9 cellular contexts compared by ENCODE assay signal in the genomic region with DNA sequence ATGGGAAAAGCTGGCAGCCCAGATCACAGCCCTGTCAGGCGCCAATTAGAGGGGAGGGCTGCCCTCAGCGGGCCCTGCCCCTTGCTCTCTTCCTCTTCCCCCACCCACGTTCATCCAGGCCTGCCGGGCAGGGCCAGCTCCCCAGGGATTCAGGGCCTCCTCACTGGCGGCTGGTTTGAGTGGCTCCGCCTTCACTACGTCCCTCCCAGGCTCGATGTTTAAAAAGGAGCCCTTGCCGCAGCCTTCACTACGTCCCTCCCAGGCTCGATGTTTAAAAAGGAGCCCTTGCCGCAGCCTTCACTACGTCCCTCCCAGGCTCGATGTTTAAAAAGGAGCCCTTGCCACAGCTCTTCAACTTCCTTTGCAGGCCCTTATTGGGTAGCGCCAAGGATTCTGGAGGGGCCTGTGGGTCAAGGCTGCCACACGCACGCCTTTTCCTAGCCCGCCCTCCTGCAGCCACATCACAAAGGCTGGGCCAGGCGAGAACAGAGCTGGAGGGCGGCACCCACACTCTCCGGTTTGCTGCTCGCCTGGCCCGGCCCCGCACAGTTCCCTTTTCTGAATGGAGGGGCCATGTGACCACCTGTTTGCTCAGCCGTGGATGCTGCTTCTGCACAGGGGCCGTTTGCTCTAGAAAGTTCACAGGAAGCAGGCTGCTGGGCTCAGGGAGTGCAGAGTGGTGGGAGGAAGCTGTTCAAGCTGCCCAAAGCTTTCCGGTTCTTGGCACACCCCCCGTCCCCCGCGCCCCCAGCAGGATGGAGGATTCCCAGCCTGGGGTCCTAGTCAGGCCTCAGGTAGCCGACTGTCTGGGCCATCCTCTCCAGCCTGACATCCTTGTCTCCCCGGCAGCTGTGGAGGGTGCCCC. TPM values are rescaled to one million over a fixed set of nuclear protein-coding genes. Genes with fewer than 3 reads are reported as not detected.
DNase-seq lines count a peak whose midpoint lies in the region; ATAC-seq, FAIRE-seq and TF ChIP-seq lines count a peak whose summit lies in the region.
"Had no signal": no experiment of that assay in that cellular context is flagged by ENCODE, and none has a peak within 500 bp of the region (broad histone marks: within the 10 kb centered on the region; RNA-seq: fewer than 3 reads in every experiment).

No MANE protein-coding gene starts in this region.

- no peaks in the 10 kb centered on the region for H3K9me1 ChIP-seq in endothelial cell of umbilical vein (replicated peaks; ENCODE audit: control insufficient read depth, extremely low read depth, insufficient read depth, low read length)

- peaks cover 0 to 10% of the 10 kb centered on the region in 2 experiments for H3K36me3 ChIP-seq in endothelial cell of umbilical vein (ENCODE audit: control insufficient read depth in 2 of 2, extremely low read depth in 1 of 2, insufficient read depth in 2 of 2, low read length in 2 of 2)

- TF ChIP-seq CTCF in endothelial cell of umbilical vein (IDR thresholded peaks at IDR 0.05; ENCODE audit: extremely low read depth in 1 of 2, insufficient read depth in 1 of 2, low read depth in 1 of 2, low read length in 2 of 2), result no peak

- H4K20me1 ChIP-seq in endothelial cell of umbilical vein (replicated peaks; ENCODE audit: control insufficient read depth, extremely low read depth, insufficient read depth, low read length), result no peaks in the 10 kb centered on the region

- H3K4me1 Mint-ChIP-seq in stimulated activated naive CD8-positive, alpha-beta T cell treated with anti-CD3 and anti-CD28 coated beads, Interleukin-15, Interleukin-2, amounts not matched to agents 100 ng/mL and 50 ng/mL, for 24 hours (ENCODE audit: low read depth), result peaks cover 37% of the 10 kb centered on the region

- no peaks in the 10 kb centered on the region for H3K27me3 Mint-ChIP-seq in stimulated activated naive CD8-positive, alpha-beta T cell treated with anti-CD3 and anti-CD28 coated beads, Interleukin-15, Interleukin-2, amounts not matched to agents 100 ng/mL and 50 ng/mL, for 24 hours

- H3K9ac ChIP-seq in endothelial cell of umbilical vein (replicated peaks; ENCODE audit: extremely low read depth, insufficient read depth, low read length), result peak overlapping the region; percentile 15

- no peaks in the 10 kb centered on the region for H3K9me3 Mint-ChIP-seq in stimulated activated naive CD8-positive, alpha-beta T cell treated with anti-CD3 and anti-CD28 coated beads, Interleukin-15, Interleukin-2, amounts not matched to agents 100 ng/mL and 50 ng/mL, for 24 hours

- BruUV-seq in endothelial cell of umbilical vein (replicated peaks; lab: Mats Ljungman, UMichigan), result no TSS peak

- peaks cover 33% of the 10 kb centered on the region for H3K79me2 ChIP-seq in endothelial cell of umbilical vein (ENCODE audit: control insufficient read depth, insufficient read depth, low read length)

- peak overlapping the region; percentile 56 for H2AFZ ChIP-seq in endothelial cell of umbilical vein (ENCODE audit: low read depth, low read length)

- H3K4me1 ChIP-seq in endothelial cell of umbilical vein (ENCODE audit: control insufficient read depth, extremely low read depth, insufficient read depth, low read length), result peaks cover 20% of the 10 kb centered on the region

- dilution Hi-C loops in endothelial cell of umbilical vein (cut with MboI; ENCODE audit: extremely low pct_ligation_motif_present, low sequenced_read_pairs), result no loop called here

- peak overlapping the region; percentile 37 for H3K27ac ChIP-seq in endothelial cell of umbilical vein (ENCODE audit: insufficient read depth, low read depth, low read length)
- H3K27ac ChIP-seq: A549 had no signal

- peak; percentile 38 for TF ChIP-seq POLR2A in endothelial cell of umbilical vein (IDR thresholded peaks at IDR 0.05; ENCODE audit: low read depth, low read length)

- POLR2A ChIA-PET in endothelial cell of umbilical vein (lab: Charles Lee), result interaction anchor here (0.6 to 0.8 kb wide), 2 partner anchors 48 to 570 kb away, joined by 4 read pairs; no protein-coding TSS in a partner anchor

- CTCF ChIA-PET in endothelial cell of umbilical vein (lab: Charles Lee), result interaction anchor here (0.8 to 2.4 kb wide), 12 partner anchors 9 to 86 kb away, joined by 3 to 16 read pairs (median 4); a partner anchor contains a TSS

- peak; percentile 65 to 69 for DNase-seq in NCI-H2081 (lab: John Stamatoyannopoulos, UW)
- no peak for DNase-seq in NCI-H2081 treated with DMSO at 0.1 percent for 48 hours (lab: John Stamatoyannopoulos, UW)
- DNase-seq in NCI-H460 (ENCODE audit: extremely low read depth, low read depth), result peak; percentile 67
- DNase-seq in activated CD8-positive, alpha-beta memory T cell treated with anti-CD3 and anti-CD28 coated beads for 1 hour (ENCODE audit: extremely low read depth in 1 of 2, low read depth in 1 of 2), result peak; percentile 24 to 49
- DNase-seq in endothelial cell of umbilical vein (ENCODE audit: low read depth, low spot score), result peak; percentile 69
- peak; percentile 77 for DNase-seq in mucosa of gallbladder (ENCODE audit: low spot score)

- ATAC-seq in HG02981 (IDR thresholded peaks at IDR 0.05; ENCODE audit: unreplicated experiment), result peak; percentile 65
- ATAC-seq: A549 had no signal

- H3K4me2 ChIP-seq in endothelial cell of umbilical vein (ENCODE audit: insufficient read depth, low read length), result peak overlapping the region; percentile 88
- H3K4me2 ChIP-seq: A549 had no signal

- H3K4me3 ChIP-seq in endothelial cell of umbilical vein (replicated peaks in 1 of 3; ENCODE audit: insufficient read depth in 1 of 3, low read depth in 1 of 3, low read length in 3 of 3), result peak overlapping the region in 2 of 3 experiments; percentile 48 to 60
- H3K4me3 ChIP-seq: A549 had no signal

- H3K36me3 Mint-ChIP-seq in stimulated activated naive CD8-positive, alpha-beta T cell treated with anti-CD3 and anti-CD28 coated beads, Interleukin-15, Interleukin-2, amounts not matched to agents 100 ng/mL and 50 ng/mL, for 24 hours (ENCODE audit: low read depth), result peaks cover 24% of the 10 kb centered on the region

- H3K27me3 ChIP-seq in endothelial cell of umbilical vein (ENCODE audit: control insufficient read depth in 2 of 2, insufficient read depth in 2 of 2, low read length in 2 of 2), result no peaks in the 10 kb centered on the region

- intact Hi-C loops in endothelial cell of umbilical vein (cut with micrococcal nuclease), result loop anchor here (1.0 kb wide), 1 partner anchor 18 kb away; no protein-coding TSS in a partner anchor

- no peaks in the 10 kb centered on the region for H3K9me3 ChIP-seq in endothelial cell of umbilical vein (replicated peaks; ENCODE audit: control insufficient read depth, insufficient read depth, low read length)

- H3K4me3 Mint-ChIP-seq in stimulated activated naive CD8-positive, alpha-beta T cell treated with anti-CD3 and anti-CD28 coated beads, Interleukin-15, Interleukin-2, amounts not matched to agents 100 ng/mL and 50 ng/mL, for 24 hours, result peak overlapping the region; percentile 84

- H3K27ac Mint-ChIP-seq in stimulated activated naive CD8-positive, alpha-beta T cell treated with anti-CD3 and anti-CD28 coated beads, Interleukin-15, Interleukin-2, amounts not matched to agents 100 ng/mL and 50 ng/mL, for 24 hours, result peak overlapping the region; percentile 65

- peak; percentile 81 for FAIRE-seq in endothelial cell of umbilical vein (lab: Jason Lieb, UNC)
- FAIRE-seq: A549 had no signal

RNA-seq across cellular contexts. Expression of a gene that starts 1.6 kb away (rescaled TPM):
- total RNA-seq in NCI-H460 (2014; rRNA removed; shearing (Covaris generic)), result 16.6 and 20.1 TPM in 2 replicates
- polyA plus RNA-seq in NCI-H460 (2014; cell fraction: nucleus; rRNA removed), result 164 and 186 TPM in 2 replicates
- 44.5 and 49.4 TPM in 2 replicates for total RNA-seq in endothelial cell of umbilical vein
- 38.2 and 48.3 TPM in 2 replicates for polyA plus RNA-seq in endothelial cell of umbilical vein
- polyA plus RNA-seq in endothelial cell of umbilical vein (2011; cell fraction: cytosol; rRNA removed), result 9.6 and 15.4 TPM in 2 replicates
- polyA plus RNA-seq in endothelial cell of umbilical vein (2011; cell fraction: nucleus; rRNA removed), result 182 and 237 TPM in 2 replicates
- 22.2 and 38.9 TPM in 2 replicates for polyA plus RNA-seq in endothelial cell of umbilical vein (2012)
- polyA minus RNA-seq in endothelial cell of umbilical vein, result 10.8 and 19.6 TPM in 2 replicates
- not detected for polyA minus RNA-seq in endothelial cell of umbilical vein (2011; cell fraction: cytosol; rRNA and poly(A)+ RNA removed)
- 26.9 and 30.8 TPM in 2 replicates for polyA minus RNA-seq in endothelial cell of umbilical vein (2011; cell fraction: nucleus; rRNA and poly(A)+ RNA removed)
- total RNA-seq in mucosa of gallbladder, result 19.8 TPM

RNA-seq across cellular contexts. Expression of a gene that starts 16.1 kb away (rescaled TPM):
- total RNA-seq in NCI-H460 (2014; rRNA removed; shearing (Covaris generic)), result 20.6 and 22.6 TPM in 2 replicates
- polyA plus RNA-seq in NCI-H460 (2014; cell fraction: nucleus; rRNA removed), result 18.3 and 119 TPM in 2 replicates
- total RNA-seq in endothelial cell of umbilical vein, result 31.4 and 34.6 TPM in 2 replicates
- 20.6 and 25.3 TPM in 2 replicates for polyA plus RNA-seq in endothelial cell of umbilical vein
- 25.6 and 27.1 TPM in 2 replicates for polyA plus RNA-seq in endothelial cell of umbilical vein (2011; cell fraction: cytosol; rRNA removed)
- polyA plus RNA-seq in endothelial cell of umbilical vein (2011; cell fraction: nucleus; rRNA removed), result 18.7 and 21.7 TPM in 2 replicates
- 28.2 and 28.9 TPM in 2 replicates for polyA plus RNA-seq in endothelial cell of umbilical vein (2012)
- polyA minus RNA-seq in endothelial cell of umbilical vein, result 29.6 and 31.1 TPM in 2 replicates
- 13.2 TPM for polyA minus RNA-seq in endothelial cell of umbilical vein (2011; cell fraction: cytosol; rRNA and poly(A)+ RNA removed)
- 12.6 and 13.0 TPM in 2 replicates for polyA minus RNA-seq in endothelial cell of umbilical vein (2011; cell fraction: nucleus; rRNA and poly(A)+ RNA removed)
- 32.9 TPM for total RNA-seq in mucosa of gallbladder

RNA-seq across cellular contexts. Expression of a gene that starts 27.8 kb away (rescaled TPM):
- 25.4 and 27.8 TPM in 2 replicates for total RNA-seq in NCI-H460 (2014; rRNA removed; shearing (Covaris generic))
- polyA plus RNA-seq in NCI-H460 (2014; cell fraction: nucleus; rRNA removed), result 44.5 and 60.4 TPM in 2 replicates
- total RNA-seq in endothelial cell of umbilical vein (46.6 and 51.2 TPM in 2 replicates), mucosa of gallbladder (61.1 TPM)
- 20.7 and 22.1 TPM in 2 replicates for polyA plus RNA-seq in endothelial cell of umbilical vein
- polyA plus RNA-seq in endothelial cell of umbilical vein (2011; cell fraction: cytosol; rRNA removed), result 14.2 and 14.6 TPM in 2 replicates
- polyA plus RNA-seq in endothelial cell of umbilical vein (2011; cell fraction: nucleus; rRNA removed), result 82.8 and 101 TPM in 2 replicates
- 22.4 and 23.8 TPM in 2 replicates for polyA plus RNA-seq in endothelial cell of umbilical vein (2012)
- polyA minus RNA-seq in endothelial cell of umbilical vein, result 42.9 and 45.1 TPM in 2 replicates
- 12.6 TPM for polyA minus RNA-seq in endothelial cell of umbilical vein (2011; cell fraction: cytosol; rRNA and poly(A)+ RNA removed)
- 61.9 and 66.0 TPM in 2 replicates for polyA minus RNA-seq in endothelial cell of umbilical vein (2011; cell fraction: nucleus; rRNA and poly(A)+ RNA removed)

RNA-seq across cellular contexts. Expression of a gene that starts 52.7 kb away (rescaled TPM):
- not detected in 2 replicates for total RNA-seq in NCI-H460 (2014; rRNA removed; shearing (Covaris generic))
- not detected in 2 replicates for polyA plus RNA-seq in NCI-H460 (2014; cell fraction: nucleus; rRNA removed)
- total RNA-seq in endothelial cell of umbilical vein (not detected in 2 replicates), mucosa of gallbladder (not detected)
- polyA plus RNA-seq in endothelial cell of umbilical vein, result not detected in 2 replicates
- not detected in 2 replicates for polyA plus RNA-seq in endothelial cell of umbilical vein (2011; cell fraction: cytosol; rRNA removed)
- polyA plus RNA-seq in endothelial cell of umbilical vein (2011; cell fraction: nucleus; rRNA removed), result not detected in 2 replicates
- polyA plus RNA-seq in endothelial cell of umbilical vein (2012), result not detected in 2 replicates
- polyA minus RNA-seq in endothelial cell of umbilical vein, result not detected in 2 replicates
- not detected for polyA minus RNA-seq in endothelial cell of umbilical vein (2011; cell fraction: cytosol; rRNA and poly(A)+ RNA removed)
- not detected in 2 replicates for polyA minus RNA-seq in endothelial cell of umbilical vein (2011; cell fraction: nucleus; rRNA and poly(A)+ RNA removed)
- polyA plus RNA-seq: A549 had no signal
